In genomic region chr5:93224624-93225023, GRCh38 we compare ENCODE assay signal across 23 cellular contexts.
A peak's percentile ranks its signal among the peaks of the same experiment; 100 is the strongest.
DNase-seq lines count a peak whose midpoint lies in the region; ATAC-seq, FAIRE-seq and TF ChIP-seq lines count a peak whose summit lies in the region.
"Had no signal": no experiment of that assay in that cellular context is flagged by ENCODE, and none has a peak within 500 bp of the region (broad histone marks: within the 10 kb centered on the region; RNA-seq: fewer than 3 reads in every experiment).

No MANE protein-coding gene starts in this region.

- H3K79me1 ChIP-seq in H1 (ENCODE audit: low read depth, low read length), result no peaks in the 10 kb centered on the region

- DNase-seq in HT1080 (ENCODE audit: low read depth) (peak; percentile 6), WTC11 (ENCODE audit: low spot score) (no peak), H1 (ENCODE audit: low read depth in 1 of 2, low spot score in 2 of 2) (no peak), DMS53 treated with DMSO at 0.1 percent for 48 hours (lab: John Stamatoyannopoulos, UW; ENCODE audit: unreplicated experiment) (no peak), anterior cingulate cortex (lab: John Stamatoyannopoulos, UW) (no peak), mucosa of descending colon (no peak)
- DNase-seq: AML-193; CD4-positive, alpha-beta memory T cell; DMS153; DMS79 treated with DMSO at 0.1 percent for 48 hours; EL; GM23248; HCEC 1CT; HFFc6 had no signal

- H3K27me3 Mint-ChIP-seq in WTC11 (ENCODE audit: low read depth), result no peaks in the 10 kb centered on the region
- H3K27me3 Mint-ChIP-seq: CD4-positive, alpha-beta memory T cell had no signal

- WGBS in H1 (ENCODE audit: extremely low coverage in 1 of 2, insufficient coverage in 1 of 2, insufficient read length in 1 of 2, insufficient replicate concordance in 2 of 2, low coverage in 1 of 2, low lambda C conversion rate in 2 of 2, missing lambda C conversion rate in 1 of 2), 2 experiments, result 86% methylated on average over 4 of the region's 4 CpGs; no CpG with 5 or more reads in 1 of the 2 experiments

- no peak overlapping the region for H2AFZ ChIP-seq in H1 (ENCODE audit: low read length)
- H2AFZ ChIP-seq: GM23248 had no signal

- H3K14ac ChIP-seq in H1 (ENCODE audit: insufficient read length), result no peak overlapping the region

- H3K4me1 Mint-ChIP-seq in WTC11, result no peaks in the 10 kb centered on the region
- H3K4me1 Mint-ChIP-seq: CD14-positive monocyte; CD4-positive, alpha-beta memory T cell had no signal

- H3K23ac ChIP-seq in H1 (ENCODE audit: insufficient read length), result no peak overlapping the region

- H3K36me3 ChIP-seq in H1 (ENCODE audit: control insufficient read depth in 2 of 4, insufficient read depth in 4 of 4, low read length in 3 of 4) (no peaks in the 10 kb centered on the region), mucosa of descending colon (ENCODE audit: low read depth) (no peaks in the 10 kb centered on the region)
- H3K36me3 ChIP-seq: BLaER1 had no signal

- H2BK20ac ChIP-seq in H1 (ENCODE audit: low read length), result no peak overlapping the region

- TF ChIP-seq CTCF in WTC11 (IDR thresholded peaks at IDR 0.05) (no peak), H1 (IDR thresholded peaks at IDR 0.05; ENCODE audit: control extremely low read depth in 1 of 3, insufficient read depth in 1 of 3, low read depth in 1 of 3, low read length in 3 of 3) (no peak), mucosa of descending colon (IDR thresholded peaks at IDR 0.05) (no peak)

- TF ChIP-seq RAD21 in H1 (IDR thresholded peaks at IDR 0.05 in 1 of 2, conservative IDR thresholded peaks at IDR 0.05 in 1 of 2; ENCODE audit: low read depth in 2 of 2, low read length in 2 of 2), result no peak

- no peaks in the 10 kb centered on the region for H3K79me2 ChIP-seq in H1 (ENCODE audit: control insufficient read depth in 1 of 2, insufficient read depth in 2 of 2, low read length in 2 of 2)

- no peak for TF ChIP-seq POLR2A in H1 (IDR thresholded peaks at IDR 0.05; ENCODE audit: control extremely low read depth in 1 of 2, low read depth in 2 of 2, low read length in 2 of 2)

- intact Hi-C loops in mucosa of descending colon (cut with DNase I, micrococcal nuclease), result no loop called here

- H4K8ac ChIP-seq in H1 (ENCODE audit: extremely low read depth, insufficient read depth, low read length), result no peak overlapping the region

- H3K9me3 ChIP-seq in H1 (ENCODE audit: insufficient read depth in 2 of 2, low read depth in 1 of 2, low read length in 1 of 2) (no peaks in the 10 kb centered on the region), mucosa of descending colon (no peaks in the 10 kb centered on the region)
- H3K9me3 ChIP-seq: A549, BLaER1 had no signal

- H3K27ac Mint-ChIP-seq in WTC11, result no peak overlapping the region
- H3K27ac Mint-ChIP-seq: CD14-positive monocyte; CD4-positive, alpha-beta memory T cell; HFFc6 had no signal

- no peak overlapping the region for H4K91ac ChIP-seq in H1 (replicated peaks; ENCODE audit: insufficient read length, low read length)

- no peak overlapping the region for H2BK15ac ChIP-seq in H1 (ENCODE audit: low read length)

- FAIRE-seq in H1 (lab: Jason Lieb, UNC), result no peak
- FAIRE-seq: A549, GM12878, H54, HTR-8/SVneo had no signal

- no peak overlapping the region for H3K4me3 Mint-ChIP-seq in WTC11
- H3K4me3 Mint-ChIP-seq: CD14-positive monocyte, HFFc6 had no signal

- H3K4me1 ChIP-seq in H1 (replicated peaks in 1 of 4; ENCODE audit: control insufficient read depth in 3 of 4, insufficient read depth in 4 of 4, low read length in 3 of 4) (no peaks in the 10 kb centered on the region), mucosa of descending colon (ENCODE audit: low read depth) (no peaks in the 10 kb centered on the region)
- H3K4me1 ChIP-seq: A549, BLaER1 had no signal

- ATAC-seq in WTC11 (peak; percentile 65), GM21529 (IDR thresholded peaks at IDR 0.05; ENCODE audit: unreplicated experiment) (no peak), mucosa of descending colon (no peak)
- ATAC-seq: A549, GM12878 had no signal

- no peak overlapping the region for H3K4me2 ChIP-seq in H1 (ENCODE audit: insufficient read depth in 1 of 2, low read depth in 2 of 2, low read length in 2 of 2)
- H3K4me2 ChIP-seq: A549, BLaER1 had no signal

- no peak overlapping the region for H2AK5ac ChIP-seq in H1 (ENCODE audit: low read depth, low read length)

- H3K56ac ChIP-seq in H1 (replicated peaks; ENCODE audit: insufficient read length, low read depth, low read length), result no peak overlapping the region

- no peak overlapping the region for H2BK120ac ChIP-seq in H1 (replicated peaks; ENCODE audit: low read depth, low read length)

- H3K4me3 ChIP-seq in H1 (ENCODE audit: extremely low read depth in 1 of 4, insufficient read depth in 2 of 4, low read depth in 3 of 4, low read length in 4 of 4) (no peak overlapping the region), mucosa of descending colon (no peak overlapping the region)
- H3K4me3 ChIP-seq: A549, BLaER1, GM12878, GM23248 had no signal

- H3K9ac ChIP-seq in H1 (replicated peaks in 1 of 4; ENCODE audit: extremely low read depth in 1 of 4, low read depth in 3 of 4, low read length in 3 of 4), result no peak overlapping the region
- H3K9ac ChIP-seq: BLaER1, GM23248, KMS-11 had no signal

- no peak overlapping the region for H2BK12ac ChIP-seq in H1 (ENCODE audit: low read depth, low read length)

- no peak overlapping the region for H2BK5ac ChIP-seq in H1 (ENCODE audit: low read depth, low read length)

- H3K36me3 Mint-ChIP-seq in WTC11, result no peaks in the 10 kb centered on the region
- H3K36me3 Mint-ChIP-seq: CD14-positive monocyte; CD4-positive, alpha-beta memory T cell had no signal

- H3K27me3 ChIP-seq in H1 (replicated peaks in 1 of 4; ENCODE audit: control insufficient read depth in 3 of 4, extremely low read depth in 1 of 4, insufficient read depth in 3 of 4, low read length in 3 of 4), result peaks cover 0 to 2% (median 0%) of the 10 kb centered on the region in 4 experiments; a peak in 1 of 7 replicates
- H3K27me3 ChIP-seq: BLaER1 had no signal

- CTCF ChIA-PET in WTC11 (lab: Charles Lee), result no interaction called here
- CTCF ChIA-PET in H1 (lab: Charles Lee; ENCODE audit: partially characterized antibody), result no interaction called here

- POLR2A ChIA-PET in WTC11 (lab: Charles Lee), result no interaction called here
- POLR2A ChIA-PET in H1 (lab: Charles Lee; ENCODE audit: partially characterized antibody), result no interaction called here

- H3K18ac ChIP-seq in H1 (ENCODE audit: extremely low read depth, low read length), result no peak overlapping the region

- H4K20me1 ChIP-seq in H1 (replicated peaks in 1 of 2; ENCODE audit: control insufficient read depth in 1 of 2, insufficient read depth in 2 of 2, low read length in 2 of 2), result no peaks in the 10 kb centered on the region
- H4K20me1 ChIP-seq: BLaER1 had no signal

- no peak overlapping the region for H4K5ac ChIP-seq in H1 (ENCODE audit: insufficient read length, low read depth, low read length)

- no peak overlapping the region for H3K27ac ChIP-seq in H1 (ENCODE audit: low read depth, low read length)
- H3K27ac ChIP-seq: A549, BLaER1, GM23248, HL-60, KMS-11 had no signal

- no peaks in the 10 kb centered on the region for H3K9me3 Mint-ChIP-seq in WTC11
- H3K9me3 Mint-ChIP-seq: HFFc6 had no signal

- no peak for TF ChIP-seq EP300 in H1 (IDR thresholded peaks at IDR 0.05; ENCODE audit: borderline replicate concordance in 1 of 2, low read depth in 2 of 2, low read length in 2 of 2)

- no peaks in the 10 kb centered on the region for H3K23me2 ChIP-seq in H1 (ENCODE audit: low read depth, low read length)

- peak overlapping the region; percentile 21 for H3K4ac ChIP-seq in H1 (replicated peaks; ENCODE audit: insufficient read length, low read depth, low read length)

TF ChIP-seq in WTC11, 78 proteins besides CTCF, POLR2A, EP300 and RAD21 (continues in another document):
- no peak for TF ChIP-seq ATF6 (CRISPR knock-in tag; IDR thresholded peaks at IDR 0.05)

TF ChIP-seq in H1, 55 proteins besides CTCF, POLR2A, EP300 and RAD21 (continues in another document):
- no peak for TF ChIP-seq BACH1 (IDR thresholded peaks at IDR 0.05; ENCODE audit: low read length)
- no peak for TF ChIP-seq ATF2 (IDR thresholded peaks at IDR 0.05; ENCODE audit: low read length)
- no peak for TF ChIP-seq CHD2 (IDR thresholded peaks at IDR 0.05; ENCODE audit: low read length)
- TF ChIP-seq JUN (IDR thresholded peaks at IDR 0.05; ENCODE audit: low read depth, low read length), result no peak
- TF ChIP-seq CREB1 (IDR thresholded peaks at IDR 0.05), result no peak
- TF ChIP-seq CTBP2 (IDR thresholded peaks at IDR 0.05; ENCODE audit: borderline replicate concordance, insufficient read depth, insufficient read length, low read length), result no peak
- TF ChIP-seq TAF7 (optimal IDR thresholded peaks at IDR 0.05; ENCODE audit: borderline replicate concordance, low read depth, low read length), result no peak
- TF ChIP-seq SIRT6 (IDR thresholded peaks at IDR 0.05; ENCODE audit: low read length), result no peak
- no peak for TF ChIP-seq SIN3A (conservative IDR thresholded peaks at IDR 0.05 in 1 of 2, IDR thresholded peaks at IDR 0.05 in 1 of 2; ENCODE audit: low read depth in 1 of 2, low read length in 2 of 2)
- no peak for TF ChIP-seq FOSL1 (IDR thresholded peaks at IDR 0.05; ENCODE audit: insufficient read depth, low read depth, low read length)
- TF ChIP-seq HDAC6 (IDR thresholded peaks at IDR 0.05; ENCODE audit: low read depth, low read length), result no peak
- no peak for TF ChIP-seq CHD1 (IDR thresholded peaks at IDR 0.05; ENCODE audit: low read depth, low read length)
- TF ChIP-seq RNF2 (IDR thresholded peaks at IDR 0.05; ENCODE audit: borderline replicate concordance, low read depth, low read length, missing control alignments, poor library complexity, severe bottlenecking), result no peak
- TF ChIP-seq GABPA (IDR thresholded peaks at IDR 0.05; ENCODE audit: borderline replicate concordance, insufficient read depth, low read length), result no peak
